In genomic region chr19:7265963-7266362, GRCh38 we compare ENCODE assay signal across 18 cellular contexts. TPM values are rescaled to one million over a fixed set of nuclear protein-coding genes. Genes with fewer than 3 reads are reported as not detected.
A peak's percentile ranks its signal among the peaks of the same experiment; 100 is the strongest.
DNase-seq lines count a peak whose midpoint lies in the region; ATAC-seq and TF ChIP-seq lines count a peak whose summit lies in the region.
"Had no signal": no experiment of that assay in that cellular context is flagged by ENCODE, and none has a peak within 500 bp of the region (broad histone marks: within the 10 kb centered on the region; RNA-seq: fewer than 3 reads in every experiment).

No MANE protein-coding gene starts in this region.

- peaks cover 7% of the 10 kb centered on the region for H3K9me3 ChIP-seq in mammary epithelial cell (replicated peaks; ENCODE audit: insufficient read depth, low read length)
- H3K9me3 ChIP-seq: Caco-2 had no signal

- ATAC-seq in HG03097 (IDR thresholded peaks at IDR 0.05; ENCODE audit: low FRiP score, unreplicated experiment) = no peak
- ATAC-seq: activated CD4-positive, CD25-positive, alpha-beta regulatory T cell treated with anti-CD3 and anti-CD28 coated beads, Interleukin-2, amount 50 U/mL, for 24 hours; T-cell had no signal

- no peaks in the 10 kb centered on the region for H3K27me3 Mint-ChIP-seq in MCF 10A (ENCODE audit: insufficient read depth, unreplicated experiment)
- no peaks in the 10 kb centered on the region for H3K27me3 Mint-ChIP-seq in mesothelial cell of epicardium (ENCODE audit: low read depth)
- H3K27me3 Mint-ChIP-seq in type B pancreatic cell = no peaks in the 10 kb centered on the region
- H3K27me3 Mint-ChIP-seq: activated naive CD8-positive, alpha-beta T cell had no signal

- H3K27ac Mint-ChIP-seq in MCF 10A (ENCODE audit: low read depth, unreplicated experiment) = no peak overlapping the region
- H3K27ac Mint-ChIP-seq in mesothelial cell of epicardium = peak overlapping the region; percentile 77
- H3K27ac Mint-ChIP-seq in type B pancreatic cell = peak overlapping the region; percentile 64
- H3K27ac Mint-ChIP-seq: activated naive CD8-positive, alpha-beta T cell; immature natural killer cell; T-cell had no signal

- no peak overlapping the region for H3K27ac ChIP-seq in mammary epithelial cell (ENCODE audit: insufficient read depth, low read depth, low read length)

- TF ChIP-seq CTCF in MCF 10A (IDR thresholded peaks at IDR 0.05; ENCODE audit: unreplicated experiment) = no peak
- no peak for TF ChIP-seq CTCF in mammary epithelial cell (conservative IDR thresholded peaks at IDR 0.05 in 1 of 2, IDR thresholded peaks at IDR 0.05 in 1 of 2; ENCODE audit: extremely low read depth in 1 of 2, insufficient read depth in 1 of 2, low read depth in 1 of 2, low read length in 2 of 2)
- TF ChIP-seq CTCF in mesothelial cell of epicardium (IDR thresholded peaks at IDR 0.05; ENCODE audit: unreplicated experiment) = no peak
- no peak for TF ChIP-seq CTCF in type B pancreatic cell (conservative IDR thresholded peaks at IDR 0.05)

- H3K4me1 Mint-ChIP-seq in MCF 10A (ENCODE audit: insufficient read depth, unreplicated experiment) (peaks cover 8% of the 10 kb centered on the region), mesothelial cell of epicardium (peaks cover 6% of the 10 kb centered on the region), type B pancreatic cell (ENCODE audit: unreplicated experiment) (peaks cover 27% of the 10 kb centered on the region)
- H3K4me1 Mint-ChIP-seq: central memory CD8-positive, alpha-beta T cell; immature natural killer cell; T-cell had no signal

- DNase-seq in MCF 10A (ENCODE audit: unreplicated experiment) = peak; percentile 56
- DNase-seq in mammary epithelial cell = no peak
- DNase-seq in T47D (ENCODE audit: low read depth in 1 of 2, low spot score in 1 of 2) = peak; percentile 24 to 54
- DNase-seq in mesothelial cell of epicardium (ENCODE audit: low spot score in 2 of 2, unreplicated experiment in 2 of 2) = no peak
- no peak for DNase-seq in type B pancreatic cell (ENCODE audit: extremely low spot score, unreplicated experiment)
- DNase-seq in HK-2 (ENCODE audit: unreplicated experiment) = no peak
- DNase-seq in NCI-H1694 (lab: John Stamatoyannopoulos, UW) = no peak
- DNase-seq: Caco-2; immature natural killer cell; NCI-H1105; NCI-H446 treated with DMSO at 0.1 percent for 48 hours; stimulated activated CD4-positive, alpha-beta T cell treated with anti-CD3 and anti-CD28 coated beads, Interleukin-2, amount 100 ng/mL, for 24 hours; stimulated activated CD8-positive, alpha-beta memory T cell treated with anti-CD3 and anti-CD28 coated beads, Interleukin-4, amount 100 ng/mL, for 48 hours; T-cell had no signal

- H3K36me3 ChIP-seq in mammary epithelial cell (ENCODE audit: insufficient read depth, low read length) = no peaks in the 10 kb centered on the region

- WGBS in mammary epithelial cell (ENCODE audit: low coverage, missing lambda C conversion rate) = 79% methylated on average over 5 of the region's 5 CpGs

- no peak overlapping the region for H3K9ac ChIP-seq in mammary epithelial cell (ENCODE audit: insufficient read depth, low read length)

- no peaks in the 10 kb centered on the region for H3K79me2 ChIP-seq in mammary epithelial cell (ENCODE audit: insufficient read depth, low read length)

- H3K27me3 ChIP-seq in mammary epithelial cell (ENCODE audit: insufficient read depth, low read length) = no peaks in the 10 kb centered on the region

- H2AFZ ChIP-seq in mammary epithelial cell (ENCODE audit: low read depth, low read length) = no peak overlapping the region

- H3K4me3 ChIP-seq in mammary epithelial cell (replicated peaks in 1 of 3; ENCODE audit: insufficient read depth in 1 of 3, low read depth in 2 of 3, low read length in 3 of 3) = no peak overlapping the region

- dilution Hi-C loops in mammary epithelial cell (cut with HindIII; ENCODE audit: low sequenced_read_pairs) = loop anchor here (5.0 to 10.0 kb wide), 3 partner anchors 69 to 449 kb away; no protein-coding TSS in a partner anchor

- H3K9me3 Mint-ChIP-seq in MCF 10A (ENCODE audit: unreplicated experiment) (no peaks in the 10 kb centered on the region), mesothelial cell of epicardium (peaks cover 15% of the 10 kb centered on the region), type B pancreatic cell (no peaks in the 10 kb centered on the region)
- H3K9me3 Mint-ChIP-seq: central memory CD8-positive, alpha-beta T cell; immature natural killer cell had no signal

- H3K36me3 Mint-ChIP-seq in MCF 10A (ENCODE audit: insufficient read depth, unreplicated experiment) = peaks cover 15% of the 10 kb centered on the region
- H3K36me3 Mint-ChIP-seq in mesothelial cell of epicardium = peaks cover 37% of the 10 kb centered on the region
- H3K36me3 Mint-ChIP-seq in type B pancreatic cell = peaks cover 39% of the 10 kb centered on the region
- H3K36me3 Mint-ChIP-seq: activated naive CD8-positive, alpha-beta T cell; immature natural killer cell; T-cell had no signal

- H4K20me1 ChIP-seq in mammary epithelial cell (ENCODE audit: insufficient read depth, low read length) = no peaks in the 10 kb centered on the region

- intact Hi-C loops in MCF 10A (cut with micrococcal nuclease) = no loop called here
- intact Hi-C loops in mammary epithelial cell (cut with micrococcal nuclease) = no loop called here

- CTCF ChIA-PET in MCF 10A (lab: Yijun Ruan, JAX) = interaction anchor here (0.6 to 1.0 kb wide), 4 partner anchors 57 to 403 kb away, joined by 3 to 4 read pairs (median 3); no protein-coding TSS in a partner anchor
- CTCF ChIA-PET in mammary epithelial cell (lab: Charles Lee; ENCODE audit: low non-redundant PET) = no interaction called here

- in situ Hi-C loops in mammary epithelial cell (cut with MboI; ENCODE audit: low sequenced_read_pairs in 2 of 2) = no loop called here
- in situ Hi-C loops in T47D (cut with HindIII; ENCODE audit: low pct_unique_long_range_greater_than_20kb, low sequenced_read_pairs) = no loop called here

- no peak overlapping the region for H3K4me2 ChIP-seq in mammary epithelial cell (ENCODE audit: insufficient read depth, low read depth, low read length)

- no peaks in the 10 kb centered on the region for H3K4me1 ChIP-seq in mammary epithelial cell (ENCODE audit: insufficient read depth, low read length)
- H3K4me1 ChIP-seq: Caco-2 had no signal

- POLR2A ChIA-PET in MCF 10A (lab: Yijun Ruan, JAX) = interaction anchor here (0.6 to 0.9 kb wide), 2 partner anchors 8 to 67 kb away, joined by 3 to 7 read pairs; no protein-coding TSS in a partner anchor

- H3K4me3 Mint-ChIP-seq in MCF 10A (ENCODE audit: unreplicated experiment) (peak overlapping the region; percentile 4), mesothelial cell of epicardium (no peak overlapping the region), type B pancreatic cell (peak overlapping the region; percentile 69)
- H3K4me3 Mint-ChIP-seq: activated naive CD8-positive, alpha-beta T cell; central memory CD8-positive, alpha-beta T cell; immature natural killer cell; T-cell had no signal

- BruUV-seq in MCF 10A (replicated peaks; lab: Mats Ljungman, UMichigan) = no TSS peak
- BruUV-seq in mammary epithelial cell (replicated peaks; lab: Mats Ljungman, UMichigan) = no TSS peak

RNA-seq across cellular contexts. Expression of gene INSR, which starts 28.3 kb away (rescaled TPM):
- total RNA-seq in MCF 10A (2022) = 8.8 and 11.8 TPM in 2 replicates
- 10 to 100 TPM in 1 of 2 donors, 1 to 10 TPM in 1; 9.3 to 20.7 TPM for total RNA-seq in mammary epithelial cell
- polyA plus RNA-seq in mammary epithelial cell = 1.2 TPM
- 3.6 TPM for polyA minus RNA-seq in mammary epithelial cell
- 42.3 to 46.5 TPM (median 44.7 TPM) in 3 replicates for total RNA-seq in mesothelial cell of epicardium
- total RNA-seq in type B pancreatic cell (ENCODE audit: low replicate concordance) = 33.7 and 55.3 TPM in 2 replicates

Comparison
In these comparisons a context has a peak if more than half of its experiments do, and no peak if none do; other contexts are left out.
1. DNase-seq: peak in MCF 10A (single experiment) and T47D (2 of 2); none in mammary epithelial cell (single experiment), mesothelial cell of epicardium (0 of 2), type B pancreatic cell (single experiment), HK-2 (single experiment) and NCI-H1694 (single experiment).